7 cellular contexts compared by ENCODE assay signal in the genomic region with DNA sequence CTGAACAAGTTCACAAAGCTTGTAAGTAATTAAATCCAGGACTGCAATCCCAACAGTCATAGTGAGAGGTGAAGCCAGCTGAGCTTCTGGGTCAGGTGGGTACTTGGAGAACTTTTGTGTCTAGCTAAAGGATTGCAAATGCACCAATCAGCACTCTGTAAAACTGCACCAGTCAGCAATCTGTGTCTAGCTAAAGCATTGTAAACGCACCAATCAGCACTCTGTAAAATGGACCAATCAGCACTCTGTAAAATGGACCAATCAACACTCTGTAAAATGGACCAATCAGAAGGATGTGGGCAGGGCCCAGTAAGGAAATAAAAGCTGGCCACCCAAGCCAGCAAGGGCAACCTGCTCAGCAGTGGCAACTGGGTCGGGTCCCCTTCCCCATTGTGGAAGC. TPM values are rescaled to one million over a fixed set of nuclear protein-coding genes. Genes with fewer than 3 reads are reported as not detected.
"Had no signal": no experiment of that assay in that cellular context is flagged by ENCODE, and none has a peak within 500 bp of the region (broad histone marks: within the 10 kb centered on the region; RNA-seq: fewer than 3 reads in every experiment).

No MANE protein-coding gene starts in this region.

RNA-seq across cellular contexts. Expression of a gene that starts 11.4 kb away (rescaled TPM):
- total RNA-seq: left colon, left lung, mammary epithelial cell, occipital lobe, osteocyte, vagina had no signal
- polyA plus RNA-seq: immature natural killer cell, mammary epithelial cell had no signal
